8 cellular contexts compared by ENCODE assay signal in the genomic region with DNA sequence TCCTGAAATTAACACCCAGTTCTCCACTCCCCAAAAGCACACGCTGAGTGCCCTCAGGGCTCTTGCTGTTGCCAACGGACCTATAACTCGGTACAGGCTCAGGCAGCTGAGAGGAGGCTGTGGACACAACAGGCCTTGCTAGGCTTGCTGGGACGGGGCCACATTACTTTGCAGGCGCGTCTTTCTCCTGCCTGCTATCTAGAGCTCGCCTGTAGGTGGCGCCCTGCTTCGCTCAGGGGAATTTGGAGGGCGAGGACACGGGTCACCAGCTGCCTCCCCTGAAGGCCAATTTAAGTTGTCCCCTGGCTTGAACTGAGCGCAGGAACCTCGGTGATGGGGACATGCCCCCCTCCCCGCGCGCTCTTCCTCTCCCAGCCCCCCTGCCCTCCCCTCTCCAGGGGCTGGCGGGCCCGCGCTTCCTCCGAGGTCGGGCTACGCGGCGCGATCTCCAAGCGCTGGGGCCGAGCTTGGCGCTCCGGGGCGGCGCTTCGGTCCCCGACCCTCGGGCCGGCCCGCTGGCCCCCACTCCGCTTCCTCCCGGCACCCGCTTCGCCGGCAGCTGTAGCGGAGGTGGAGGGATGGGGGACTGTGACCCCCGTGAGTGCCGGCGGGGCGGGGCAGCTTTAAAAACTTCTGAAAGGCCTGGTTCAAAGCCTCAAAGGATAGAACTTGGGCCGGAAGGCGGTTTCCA. TPM values are rescaled to one million over a fixed set of nuclear protein-coding genes. Genes with fewer than 3 reads are reported as not detected.
DNase-seq lines count a peak whose midpoint lies in the region; ATAC-seq and TF ChIP-seq lines count a peak whose summit lies in the region.

No MANE protein-coding gene starts in this region.

- TF ChIP-seq RAD21 in HCT116 (IDR thresholded peaks at IDR 0.05; ENCODE audit: low read depth): peak; percentile 87

- H3K9me2 ChIP-seq in HCT116 (ENCODE audit: insufficient read depth): no peaks in the 10 kb centered on the region

- no peak overlapping the region for H4K12ac ChIP-seq in trophoblast cell (ENCODE audit: low read depth, low read length)

- H3K4me3 Mint-ChIP-seq in activated naive CD8-positive, alpha-beta T cell treated with anti-CD3 and anti-CD28 coated beads, Interleukin-2, amount 50 U/mL, for 24 hours: peak overlapping the region; percentile 63

- H4K91ac ChIP-seq in trophoblast cell (ENCODE audit: low read depth, low read length): no peak overlapping the region

- no peaks in the 10 kb centered on the region for H3K79me2 ChIP-seq in HCT116 (ENCODE audit: insufficient read depth, low read length)
- H3K79me2 ChIP-seq in trophoblast cell (ENCODE audit: control insufficient read depth, insufficient read depth, low read length, poor library complexity): no peaks in the 10 kb centered on the region

- H2BK120ac ChIP-seq in trophoblast cell (ENCODE audit: insufficient read depth, low read length, poor library complexity): no peak overlapping the region

- H3K4me2 ChIP-seq in HCT116 (ENCODE audit: low read length): peak overlapping the region; percentile 93
- peak overlapping the region; percentile 91 for H3K4me2 ChIP-seq in trophoblast cell (ENCODE audit: low read length)

- H3K14ac ChIP-seq in trophoblast cell (ENCODE audit: low read length): no peak overlapping the region

- H3K4me1 Mint-ChIP-seq in activated naive CD8-positive, alpha-beta T cell treated with anti-CD3 and anti-CD28 coated beads, Interleukin-2, amount 50 U/mL, for 24 hours: peaks cover 24% of the 10 kb centered on the region

- no peak overlapping the region for H3K27ac Mint-ChIP-seq in activated naive CD8-positive, alpha-beta T cell treated with anti-CD3 and anti-CD28 coated beads, Interleukin-2, amount 50 U/mL, for 24 hours

- POLR2A ChIA-PET in HCT116 (lab: Charles Lee): interaction anchor here (0.7 kb wide), 1 partner anchor 397 kb away, joined by 3 read pairs; no protein-coding TSS in a partner anchor

- H2AFZ ChIP-seq in HCT116 (ENCODE audit: low read depth, low read length, poor library complexity, severe bottlenecking) (peak overlapping the region; percentile 98), trophoblast cell (ENCODE audit: insufficient read depth, low read length, poor library complexity) (peak overlapping the region; percentile 72)

- peak; percentile 79 for DNase-seq in EH (ENCODE audit: low read depth)
- DNase-seq in HCT116 (ENCODE audit: low read depth, low spot score): peak; percentile 73
- DNase-seq in NCI-H1048 (lab: John Stamatoyannopoulos, UW): peak; percentile 56
- DNase-seq in SW 1271 (lab: John Stamatoyannopoulos, UW): peak; percentile 16 to 69
- peak; percentile 92 for DNase-seq in activated naive CD8-positive, alpha-beta T cell treated with anti-CD3 and anti-CD28 coated beads, Interleukin-2, amount 50 U/mL, for 24 hours
- DNase-seq in cardiac septum (ENCODE audit: low spot score): peak; percentile 97
- DNase-seq in trophoblast cell: peak; percentile 84 to 96
- peak; percentile 93 to 98 for DNase-seq in tibial artery

- H3K4me3 ChIP-seq in HCT116 (replicated peaks in 1 of 2; ENCODE audit: low read depth in 1 of 2, low read length in 2 of 2): peak overlapping the region; percentile 53 to 75
- H3K4me3 ChIP-seq in trophoblast cell (ENCODE audit: low read depth, low read length): peak overlapping the region; percentile 65
- peak overlapping the region; percentile 79 to 96 for H3K4me3 ChIP-seq in tibial artery

- H3K27ac ChIP-seq in HCT116 (ENCODE audit: low read depth, low read length) (peak overlapping the region; percentile 8; the same call in 1 of the 2 replicates), trophoblast cell (ENCODE audit: low read depth, low read length) (no peak overlapping the region), tibial artery (peak overlapping the region; percentile 98 to 100)

- ATAC-seq in HCT116: peak; percentile 90
- peak; percentile 82 for ATAC-seq in activated naive CD8-positive, alpha-beta T cell treated with anti-CD3 and anti-CD28 coated beads, Interleukin-2, amount 50 U/mL, for 24 hours

- no CpG with 5 or more reads among the region's 48 CpGs for WGBS in trophoblast cell (ENCODE audit: extremely low coverage, insufficient coverage, insufficient read length)

- no peak for TF ChIP-seq POLR2A in HCT116 (IDR thresholded peaks at IDR 0.05; ENCODE audit: borderline replicate concordance, extremely low read depth, insufficient read depth, insufficient read length)

- H3K4me1 ChIP-seq in HCT116 (ENCODE audit: control insufficient read depth in 1 of 2, insufficient read depth in 2 of 2, low read length in 2 of 2) (peaks cover 0 to 8% of the 10 kb centered on the region in 2 experiments; a peak in 2 of 4 replicates), trophoblast cell (ENCODE audit: control insufficient read depth in 1 of 2, insufficient read depth in 2 of 2, low read length in 2 of 2) (peaks cover 0 to 3% of the 10 kb centered on the region in 2 experiments), tibial artery (peaks cover 0 to 44% (median 23%) of the 10 kb centered on the region in 4 donors)

- no peak overlapping the region for H3K23ac ChIP-seq in trophoblast cell (ENCODE audit: low read length)

- intact Hi-C loops in HCT116 (cut with micrococcal nuclease): loop anchor here (1.0 to 10.0 kb wide), 3 partner anchors 289 to 535 kb away; no protein-coding TSS in a partner anchor
- intact Hi-C loops in cardiac septum (cut with DNase I): loop anchor here (1.0 to 10.0 kb wide), 12 partner anchors 30 to 1075 kb away; partner anchors contain the start of genes PATJ and TM2D1
- intact Hi-C loops in tibial artery (cut with DNase I; ENCODE audit: low total_unique reads): loop anchor here (5.0 to 10.0 kb wide), 5 partner anchors 37 to 692 kb away; partner anchors contain the start of gene PATJ

- CTCF ChIA-PET in HCT116 (lab: Charles Lee): interaction anchor here (0.7 to 3.3 kb wide), 25 partner anchors 8 to 878 kb away, joined by 3 to 29 read pairs (median 3); partner anchors contain the start of gene NFIA

- H2AK5ac ChIP-seq in trophoblast cell (ENCODE audit: low read length): no peak overlapping the region

- H3K18ac ChIP-seq in trophoblast cell (ENCODE audit: low read length): no peak overlapping the region

- H2BK12ac ChIP-seq in trophoblast cell (ENCODE audit: low read length): no peak overlapping the region

- H3K36me3 ChIP-seq in HCT116 (ENCODE audit: control insufficient read depth in 1 of 2, insufficient read depth in 2 of 2, low read length in 2 of 2): no peaks in the 10 kb centered on the region
- H3K36me3 ChIP-seq in trophoblast cell (ENCODE audit: control insufficient read depth in 1 of 2, insufficient read depth in 2 of 2, low read length in 2 of 2): no peaks in the 10 kb centered on the region
- H3K36me3 ChIP-seq in tibial artery: no peaks in the 10 kb centered on the region

- H4K8ac ChIP-seq in trophoblast cell (ENCODE audit: low read depth, low read length): peak overlapping the region; percentile 31

- H4K20me1 ChIP-seq in HCT116 (ENCODE audit: insufficient read depth): no peaks in the 10 kb centered on the region

- H3K9me3 ChIP-seq in HCT116 (ENCODE audit: control insufficient read depth in 1 of 2, insufficient read depth in 1 of 2, low read depth in 1 of 2, low read length in 2 of 2) (no peaks in the 10 kb centered on the region), trophoblast cell (ENCODE audit: insufficient read depth, low read depth, low read length) (no peaks in the 10 kb centered on the region), tibial artery (no peaks in the 10 kb centered on the region)

- TF ChIP-seq CTCF in HCT116 (IDR thresholded peaks at IDR 0.05 in 2 of 3, conservative IDR thresholded peaks at IDR 0.05 in 1 of 3; ENCODE audit: borderline replicate concordance in 1 of 3, insufficient read depth in 1 of 3, low read depth in 2 of 3, low read length in 2 of 3): peak; percentile 74 to 97 (median 91)
- TF ChIP-seq CTCF in tibial artery (IDR thresholded peaks at IDR 0.05): peak; percentile 97 to 98

- H3K27me3 Mint-ChIP-seq in activated naive CD8-positive, alpha-beta T cell treated with anti-CD3 and anti-CD28 coated beads, Interleukin-2, amount 50 U/mL, for 24 hours: peaks cover 41% of the 10 kb centered on the region

- no peaks in the 10 kb centered on the region for H3K79me1 ChIP-seq in trophoblast cell (ENCODE audit: low read length)

- RAD21 ChIA-PET in HCT116 (lab: Charles Lee; ENCODE audit: low non-redundant PET in 1 of 2, low total read pairs in 2 of 2, uncharacterized antibody in 2 of 2, unreplicated experiment in 2 of 2): interaction anchor here (0.5 to 0.8 kb wide), 4 partner anchors 9 to 539 kb away, joined by 3 read pairs; no protein-coding TSS in a partner anchor

- H3K9me3 Mint-ChIP-seq in activated naive CD8-positive, alpha-beta T cell treated with anti-CD3 and anti-CD28 coated beads, Interleukin-2, amount 50 U/mL, for 24 hours: no peaks in the 10 kb centered on the region

- no TSS peak for BruUV-seq in HCT116 (replicated peaks; lab: Mats Ljungman, UMichigan)

- no peak overlapping the region for H2BK5ac ChIP-seq in trophoblast cell (ENCODE audit: low read depth, low read length, poor library complexity)

- H3K9ac ChIP-seq in HCT116 (ENCODE audit: low read length): peak overlapping the region; percentile 66
- no peak overlapping the region for H3K9ac ChIP-seq in trophoblast cell (ENCODE audit: low read length)

- H3K4ac ChIP-seq in trophoblast cell (ENCODE audit: low read depth, low read length): no peak overlapping the region

- H3K36me3 Mint-ChIP-seq in activated naive CD8-positive, alpha-beta T cell treated with anti-CD3 and anti-CD28 coated beads, Interleukin-2, amount 50 U/mL, for 24 hours (ENCODE audit: low read depth): no peaks in the 10 kb centered on the region

- H3K27me3 ChIP-seq in HCT116 (ENCODE audit: insufficient read depth, low read length) (no peaks in the 10 kb centered on the region), trophoblast cell (ENCODE audit: insufficient read depth, low read length) (peaks cover 44% of the 10 kb centered on the region), tibial artery (no peaks in the 10 kb centered on the region)

TF ChIP-seq in HCT116, 20 proteins besides CTCF, POLR2A, EP300 and RAD21 (continues in another document):
- TF ChIP-seq YY1 (IDR thresholded peaks at IDR 0.05; ENCODE audit: extremely low read depth, insufficient replicate concordance, low read depth, low read length): peak; percentile 75
- peak; percentile 32 for TF ChIP-seq TCF7L2 (IDR thresholded peaks at IDR 0.05; ENCODE audit: borderline replicate concordance, extremely low read depth, insufficient read depth, insufficient read length)
- no peak for TF ChIP-seq JUND (IDR thresholded peaks at IDR 0.05)
- TF ChIP-seq ZFX (IDR thresholded peaks at IDR 0.05): peak; percentile 79
- peak; percentile 71 for TF ChIP-seq POLR2AphosphoS5 (IDR thresholded peaks at IDR 0.05; ENCODE audit: low read depth, low read length)

RNA-seq across cellular contexts. Expression of gene NFIA, which starts 32.4 kb away (rescaled TPM):
- total RNA-seq in HCT116 (2021; ENCODE audit: unreplicated experiment) (17.2 TPM), cardiac septum (78.6 TPM)
- polyA plus RNA-seq in HCT116 (2012): 4.1 and 4.3 TPM in 2 replicates
- 0.12 and 0.23 TPM in 2 replicates for polyA plus RNA-seq in trophoblast cell (2013)

Comparison
In these comparisons a context has a peak if more than half of its experiments do, and no peak if none do; other contexts are left out.
1. DNase-seq: peak in every context shown above with its lines; median percentile 97 in cardiac septum; 96 in tibial artery; 92 in activated naive CD8-positive, alpha-beta T cell treated with anti-CD3 and anti-CD28 coated beads, Interleukin-2, amount 50 U/mL, for 24 hours; 90 in trophoblast cell; 79 in EH; 73 in HCT116; 56 in NCI-H1048; 42 in SW 1271.